In genomic region chr13:99063178-99063577, GRCh38 we compare ENCODE assay signal across 16 cellular contexts.
DNase-seq lines count a peak whose midpoint lies in the region; ATAC-seq and TF ChIP-seq lines count a peak whose summit lies in the region.
"Had no signal": no experiment of that assay in that cellular context is flagged by ENCODE, and none has a peak within 500 bp of the region (broad histone marks: within the 10 kb centered on the region; RNA-seq: fewer than 3 reads in every experiment).

No MANE protein-coding gene starts in this region.

- H4K20me1 ChIP-seq in mammary epithelial cell (ENCODE audit: insufficient read depth, low read length), result no peaks in the 10 kb centered on the region

- H3K27me3 ChIP-seq in mammary epithelial cell (ENCODE audit: insufficient read depth, low read length) (no peaks in the 10 kb centered on the region), muscle layer of colon (ENCODE audit: control insufficient read depth in 1 of 2, insufficient read depth in 2 of 2, low read length in 2 of 2) (no peaks in the 10 kb centered on the region), suprapubic skin (no peaks in the 10 kb centered on the region)

- H3K4me3 ChIP-seq in mammary epithelial cell (replicated peaks in 1 of 3; ENCODE audit: insufficient read depth in 1 of 3, low read depth in 2 of 3, low read length in 3 of 3) (no peak overlapping the region), muscle layer of colon (ENCODE audit: low read depth in 1 of 2, low read length in 2 of 2) (peak overlapping the region in 1 of 2 donors; percentile 39), suprapubic skin (no peak overlapping the region)

- no peak overlapping the region for H3K4me3 Mint-ChIP-seq in activated CD8-positive, alpha-beta T cell treated with anti-CD3 and anti-CD28 coated beads, Interleukin-2, amount 10 ng/mL, durations not matched to agents 7 days and 5 days
- H3K4me3 Mint-ChIP-seq in activated CD8-positive, alpha-beta T cell treated with anti-CD3 and anti-CD28 coated beads for 36 hours, result no peak overlapping the region

- WGBS in mammary epithelial cell (ENCODE audit: low coverage, missing lambda C conversion rate), result 98% methylated on average over 7 of the region's 8 CpGs
- WGBS in suprapubic skin, result 86% methylated on average over 8 of the region's 8 CpGs

- H3K27ac Mint-ChIP-seq in activated CD8-positive, alpha-beta T cell treated with anti-CD3 and anti-CD28 coated beads, Interleukin-2, amount 10 ng/mL, durations not matched to agents 7 days and 5 days, result peak overlapping the region; percentile 20
- H3K27ac Mint-ChIP-seq in activated CD8-positive, alpha-beta T cell treated with anti-CD3 and anti-CD28 coated beads for 36 hours, result no peak overlapping the region

- peaks cover 65% of the 10 kb centered on the region for H3K4me1 Mint-ChIP-seq in activated CD8-positive, alpha-beta T cell treated with anti-CD3 and anti-CD28 coated beads, Interleukin-2, amount 10 ng/mL, durations not matched to agents 7 days and 5 days (ENCODE audit: low read depth)
- peaks cover 76% of the 10 kb centered on the region for H3K4me1 Mint-ChIP-seq in activated CD8-positive, alpha-beta T cell treated with anti-CD3 and anti-CD28 coated beads for 36 hours (ENCODE audit: low read depth)

- no peak for DNase-seq in activated CD8-positive, alpha-beta T cell treated with anti-CD3 and anti-CD28 coated beads, Interleukin-2, amount 10 ng/mL, durations not matched to agents 7 days and 5 days
- no peak for DNase-seq in activated CD8-positive, alpha-beta T cell treated with anti-CD3 and anti-CD28 coated beads for 36 hours
- DNase-seq in mammary epithelial cell, result no peak
- DNase-seq in suprapubic skin (ENCODE audit: low spot score in 2 of 2), result no peak
- no peak for DNase-seq in DMS114 treated with DMSO at 0.1 percent for 48 hours (lab: John Stamatoyannopoulos, UW; ENCODE audit: unreplicated experiment)
- DNase-seq in hypothalamus (lab: John Stamatoyannopoulos, UW), result no peak
- no peak for DNase-seq in GM20000 (ENCODE audit: low spot score)
- DNase-seq: 8988T; activated CD4-positive, CD25-positive, alpha-beta regulatory T cell treated with anti-CD3 and anti-CD28 coated beads, Interleukin-2, amount 50 U/mL, for 72 hours; DND-41; GOT3; NCI-H82; stimulated activated CD4-positive, alpha-beta T cell treated with anti-CD3 and anti-CD28 coated beads, Interleukin-2, amount 100 ng/mL, for 48 hours; T-helper 1 cell had no signal

- H3K79me2 ChIP-seq in mammary epithelial cell (ENCODE audit: insufficient read depth, low read length), result peaks cover 76% of the 10 kb centered on the region

- CTCF ChIA-PET in activated CD8-positive, alpha-beta T cell treated with anti-CD3 and anti-CD28 coated beads, Interleukin-2, amount 10 ng/mL, durations not matched to agents 7 days and 5 days (lab: Charles Lee), result no interaction called here
- CTCF ChIA-PET in activated CD8-positive, alpha-beta T cell treated with anti-CD3 and anti-CD28 coated beads for 36 hours (lab: Charles Lee), result interaction anchor here (1.3 kb wide), 1 partner anchor 12 kb away, joined by 4 read pairs; no protein-coding TSS in a partner anchor
- CTCF ChIA-PET in mammary epithelial cell (lab: Charles Lee; ENCODE audit: low non-redundant PET), result no interaction called here

- H2AFZ ChIP-seq in mammary epithelial cell (ENCODE audit: low read depth, low read length), result no peak overlapping the region

- no TSS peak for BruUV-seq in mammary epithelial cell (replicated peaks; lab: Mats Ljungman, UMichigan)

- no peak for TF ChIP-seq CTCF in activated CD8-positive, alpha-beta T cell treated with anti-CD3 and anti-CD28 coated beads for 36 hours (IDR thresholded peaks at IDR 0.05)
- no peak for TF ChIP-seq CTCF in mammary epithelial cell (conservative IDR thresholded peaks at IDR 0.05 in 1 of 2, IDR thresholded peaks at IDR 0.05 in 1 of 2; ENCODE audit: extremely low read depth in 1 of 2, insufficient read depth in 1 of 2, low read depth in 1 of 2, low read length in 2 of 2)
- TF ChIP-seq CTCF in suprapubic skin (IDR thresholded peaks at IDR 0.05), result no peak
- TF ChIP-seq CTCF in GM20000 (IDR thresholded peaks at IDR 0.05; ENCODE audit: extremely low read depth, missing control alignments), result no peak

- no peak overlapping the region for H3K9ac ChIP-seq in mammary epithelial cell (ENCODE audit: insufficient read depth, low read length)
- H3K9ac ChIP-seq in muscle layer of colon (ENCODE audit: low read length), result peak overlapping the region; percentile 17

- H3K36me3 Mint-ChIP-seq in activated CD8-positive, alpha-beta T cell treated with anti-CD3 and anti-CD28 coated beads, Interleukin-2, amount 10 ng/mL, durations not matched to agents 7 days and 5 days (ENCODE audit: low read depth), result peaks cover 43% of the 10 kb centered on the region
- H3K36me3 Mint-ChIP-seq in activated CD8-positive, alpha-beta T cell treated with anti-CD3 and anti-CD28 coated beads for 36 hours (ENCODE audit: low read depth), result peaks cover 11% of the 10 kb centered on the region

- in situ Hi-C loops in mammary epithelial cell (cut with MboI; ENCODE audit: low sequenced_read_pairs in 2 of 2), result no loop called here

- ATAC-seq in activated CD8-positive, alpha-beta T cell treated with anti-CD3 and anti-CD28 coated beads, Interleukin-2, amount 10 ng/mL, durations not matched to agents 7 days and 5 days, result no peak
- no peak for ATAC-seq in activated CD8-positive, alpha-beta T cell treated with anti-CD3 and anti-CD28 coated beads for 36 hours

- POLR2A ChIA-PET in activated CD8-positive, alpha-beta T cell treated with anti-CD3 and anti-CD28 coated beads, Interleukin-2, amount 10 ng/mL, durations not matched to agents 7 days and 5 days (lab: Charles Lee), result no interaction called here
- POLR2A ChIA-PET in activated CD8-positive, alpha-beta T cell treated with anti-CD3 and anti-CD28 coated beads for 36 hours (lab: Charles Lee), result no interaction called here

- no peaks in the 10 kb centered on the region for H3K9me3 Mint-ChIP-seq in activated CD8-positive, alpha-beta T cell treated with anti-CD3 and anti-CD28 coated beads, Interleukin-2, amount 10 ng/mL, durations not matched to agents 7 days and 5 days (ENCODE audit: insufficient read depth)
- no peaks in the 10 kb centered on the region for H3K9me3 Mint-ChIP-seq in activated CD8-positive, alpha-beta T cell treated with anti-CD3 and anti-CD28 coated beads for 36 hours

- H3K36me3 ChIP-seq in mammary epithelial cell (ENCODE audit: insufficient read depth, low read length) (no peaks in the 10 kb centered on the region), muscle layer of colon (ENCODE audit: insufficient read depth, low read length) (no peaks in the 10 kb centered on the region), suprapubic skin (no peaks in the 10 kb centered on the region)

- no peaks in the 10 kb centered on the region for H3K27me3 Mint-ChIP-seq in activated CD8-positive, alpha-beta T cell treated with anti-CD3 and anti-CD28 coated beads, Interleukin-2, amount 10 ng/mL, durations not matched to agents 7 days and 5 days (ENCODE audit: low read depth)
- no peaks in the 10 kb centered on the region for H3K27me3 Mint-ChIP-seq in activated CD8-positive, alpha-beta T cell treated with anti-CD3 and anti-CD28 coated beads for 36 hours

- H3K27ac ChIP-seq in mammary epithelial cell (ENCODE audit: insufficient read depth, low read depth, low read length) (no peak overlapping the region), muscle layer of colon (ENCODE audit: low read depth, low read length) (peak overlapping the region; percentile 90), suprapubic skin (peak overlapping the region; percentile 2)
- H3K27ac ChIP-seq: C4-2B had no signal

- TF ChIP-seq EP300 in suprapubic skin (IDR thresholded peaks at IDR 0.05), result no peak

- intact Hi-C loops in activated CD8-positive, alpha-beta T cell treated with anti-CD3 and anti-CD28 coated beads for 36 hours (cut with micrococcal nuclease), result no loop called here
- intact Hi-C loops in mammary epithelial cell (cut with micrococcal nuclease), result no loop called here

- H3K9me3 ChIP-seq in mammary epithelial cell (replicated peaks; ENCODE audit: insufficient read depth, low read length) (peaks cover 6% of the 10 kb centered on the region), muscle layer of colon (ENCODE audit: low read length) (no peaks in the 10 kb centered on the region), suprapubic skin (no peaks in the 10 kb centered on the region)

- dilution Hi-C loops in mammary epithelial cell (cut with HindIII; ENCODE audit: low sequenced_read_pairs), result no loop called here

- no peak for TF ChIP-seq POLR2A in suprapubic skin (IDR thresholded peaks at IDR 0.05)

- H3K4me2 ChIP-seq in mammary epithelial cell (ENCODE audit: insufficient read depth, low read depth, low read length), result peak overlapping the region; percentile 82

- H3K4me1 ChIP-seq in mammary epithelial cell (ENCODE audit: insufficient read depth, low read length) (peaks cover 47% of the 10 kb centered on the region), muscle layer of colon (ENCODE audit: insufficient read depth, low read length) (peaks cover 96% of the 10 kb centered on the region), suprapubic skin (peaks cover 61% of the 10 kb centered on the region)
